In genomic region chr2:177283871-177284270, GRCh38 we compare ENCODE assay signal across 19 cellular contexts.
"Had no signal": no experiment of that assay in that cellular context is flagged by ENCODE, and none has a peak within 500 bp of the region (broad histone marks: within the 10 kb centered on the region; RNA-seq: fewer than 3 reads in every experiment).

No MANE protein-coding gene starts in this region.

- H3K9me3 ChIP-seq: colonic mucosa, gastrocnemius medialis, heart right ventricle, mucosa of descending colon, neutrophil, psoas muscle, right lobe of liver, tibial artery, upper lobe of right lung had no signal

- H3K9me3 Mint-ChIP-seq: naive thymus-derived CD8-positive, alpha-beta T cell; stimulated activated memory B cell treated with anti-CD40 and anti-IgM and Interleukin-4, amounts not matched to agents 10 μg/mL and 1 μg/mL and 100 μg/mL, for 72 hours; stimulated activated naive CD8-positive, alpha-beta T cell treated with anti-CD3 and anti-CD28 coated beads, Interleukin-15, Interleukin-2, amounts not matched to agents 100 ng/mL and 50 ng/mL, for 24 hours had no signal

- H3K4me3 Mint-ChIP-seq: naive thymus-derived CD8-positive, alpha-beta T cell; stimulated activated memory B cell treated with anti-CD40 and anti-IgM and Interleukin-4, amounts not matched to agents 10 μg/mL and 1 μg/mL and 100 μg/mL, for 72 hours; stimulated activated naive CD8-positive, alpha-beta T cell treated with anti-CD3 and anti-CD28 coated beads, Interleukin-15, Interleukin-2, amounts not matched to agents 100 ng/mL and 50 ng/mL, for 24 hours had no signal

- H3K36me3 ChIP-seq: colonic mucosa, gastrocnemius medialis, neutrophil, right lobe of liver, upper lobe of right lung had no signal

- H3K27me3 ChIP-seq: colonic mucosa, gastrocnemius medialis, heart right ventricle, neutrophil, right lobe of liver, tibial artery, upper lobe of right lung had no signal

- H3K4me1 ChIP-seq: colonic mucosa, upper lobe of right lung had no signal

- DNase-seq: colonic mucosa; dermis blood vessel endothelial cell; gastrocnemius medialis; heart right ventricle; hypothalamus; kidney glomerular epithelial cell; mammary epithelial cell; mucosa of descending colon; naive thymus-derived CD8-positive, alpha-beta T cell; psoas muscle; retina; right lobe of liver; stimulated activated CD4-positive, alpha-beta T cell treated with anti-CD3 and anti-CD28 coated beads, Interleukin-4, amount 100 ng/mL, for 1 hour; tibial artery; upper lobe of right lung had no signal

- H3K4me3 ChIP-seq: colonic mucosa, gastrocnemius medialis, heart right ventricle, mucosa of descending colon, psoas muscle, right lobe of liver, tibial artery, upper lobe of right lung had no signal

- ATAC-seq: gastrocnemius medialis; heart right ventricle; left lobe of liver; mucosa of descending colon; naive thymus-derived CD8-positive, alpha-beta T cell; psoas muscle; stimulated activated memory B cell treated with anti-CD40 and anti-IgM and Interleukin-4, amounts not matched to agents 10 μg/mL and 1 μg/mL and 100 μg/mL, for 72 hours; upper lobe of right lung had no signal

- H3K27me3 Mint-ChIP-seq: naive thymus-derived CD8-positive, alpha-beta T cell; stimulated activated memory B cell treated with anti-CD40 and anti-IgM and Interleukin-4, amounts not matched to agents 10 μg/mL and 1 μg/mL and 100 μg/mL, for 72 hours; stimulated activated naive CD8-positive, alpha-beta T cell treated with anti-CD3 and anti-CD28 coated beads, Interleukin-15, Interleukin-2, amounts not matched to agents 100 ng/mL and 50 ng/mL, for 24 hours had no signal

- H3K36me3 Mint-ChIP-seq: stimulated activated memory B cell treated with anti-CD40 and anti-IgM and Interleukin-4, amounts not matched to agents 10 μg/mL and 1 μg/mL and 100 μg/mL, for 72 hours had no signal

- H3K27ac Mint-ChIP-seq: stimulated activated naive CD8-positive, alpha-beta T cell treated with anti-CD3 and anti-CD28 coated beads, Interleukin-15, Interleukin-2, amounts not matched to agents 100 ng/mL and 50 ng/mL, for 24 hours had no signal

- H3K27ac ChIP-seq: colonic mucosa, neutrophil, psoas muscle, upper lobe of right lung had no signal
